In genomic region chr13:44562853-44563252, GRCh38 we compare ENCODE assay signal across 6 cellular contexts. TPM values are rescaled to one million over a fixed set of nuclear protein-coding genes. Genes with fewer than 3 reads are reported as not detected.
DNase-seq lines count a peak whose midpoint lies in the region; ATAC-seq, FAIRE-seq and TF ChIP-seq lines count a peak whose summit lies in the region.
"Not testable (repeated sequence)": the region's sequence is repeated elsewhere in the genome, so short reads cannot be mapped to it uniquely, and the experiment has no call there.

No MANE protein-coding gene starts in this region.

- ATAC-seq in K562, HepG2: not testable (repeated sequence)

- POLR2A ChIA-PET in HEK293 (lab: Yijun Ruan, JAX); K562 (lab: Yijun Ruan, JAX); HepG2 (lab: Yijun Ruan, JAX): not testable (repeated sequence)
- POLR2A ChIA-PET in H1 (lab: Charles Lee; ENCODE audit: partially characterized antibody) = interaction anchor here (1.4 to 2.1 kb wide), 2 partner anchors 10 to 16 kb away, joined by 3 to 4 read pairs; no protein-coding TSS in a partner anchor

- H3K27me3 ChIP-seq in K562 (ENCODE audit: control insufficient read depth in 2 of 2, insufficient read depth in 2 of 2, low read length in 2 of 2); H1 (replicated peaks in 1 of 4; ENCODE audit: control insufficient read depth in 3 of 4, extremely low read depth in 1 of 4, insufficient read depth in 3 of 4, low read length in 3 of 4); HepG2 (ENCODE audit: control insufficient read depth in 1 of 2, insufficient read depth in 2 of 2, low read length in 2 of 2); mesendoderm (ENCODE audit: insufficient read depth, low read length, poor library complexity); trophoblast cell (ENCODE audit: insufficient read depth, low read length): not testable (repeated sequence)

- TF ChIP-seq EP300 in K562 (IDR thresholded peaks at IDR 0.05; ENCODE audit: low read length); H1 (IDR thresholded peaks at IDR 0.05; ENCODE audit: borderline replicate concordance in 1 of 2, low read depth in 2 of 2, low read length in 2 of 2); HepG2 (IDR thresholded peaks at IDR 0.05; ENCODE audit: low read depth in 2 of 2, low read length in 2 of 2); HepG2 (CRISPR knock-in tag; IDR thresholded peaks at IDR 0.05; ENCODE audit: borderline replicate concordance): not testable (repeated sequence)

- H3K9ac ChIP-seq in K562 (ENCODE audit: insufficient read depth in 1 of 2, low read depth in 2 of 2, low read length in 2 of 2); H1 (replicated peaks in 1 of 4; ENCODE audit: extremely low read depth in 1 of 4, low read depth in 3 of 4, low read length in 3 of 4); HepG2 (ENCODE audit: insufficient read depth, low read depth, low read length); mesendoderm (ENCODE audit: low read length); trophoblast cell (ENCODE audit: low read length): not testable (repeated sequence)

- not testable (repeated sequence) for TF ChIP-seq RAD21 in K562 (CRISPR knock-in tag; conservative IDR thresholded peaks at IDR 0.05 in 1 of 2, IDR thresholded peaks at IDR 0.05 in 1 of 2); H1 (IDR thresholded peaks at IDR 0.05 in 1 of 2, conservative IDR thresholded peaks at IDR 0.05 in 1 of 2; ENCODE audit: low read depth in 2 of 2, low read length in 2 of 2); HepG2 (CRISPR knock-in tag; IDR thresholded peaks at IDR 0.05)

- not testable (repeated sequence) for H2BK15ac ChIP-seq in H1 (ENCODE audit: low read length); mesendoderm (replicated peaks; ENCODE audit: low read depth)

- not testable (repeated sequence) for H3K79me2 ChIP-seq in K562 (ENCODE audit: control insufficient read depth, insufficient read depth, low read length); HepG2 (ENCODE audit: insufficient read depth, low read length); trophoblast cell (ENCODE audit: control insufficient read depth, insufficient read depth, low read length, poor library complexity)
- H3K79me2 ChIP-seq in H1 (ENCODE audit: control insufficient read depth in 1 of 2, insufficient read depth in 2 of 2, low read length in 2 of 2) = peaks cover 0 to 100% of the 10 kb centered on the region in 2 experiments; a peak in 3 of 4 replicates
- H3K79me2 ChIP-seq in mesendoderm (ENCODE audit: control insufficient read depth, insufficient read depth, low read length) = peaks cover 30% of the 10 kb centered on the region

- not testable (repeated sequence) for BruUV-seq in K562 (replicated peaks; lab: Mats Ljungman, UMichigan)
- BruUV-seq in HepG2 (replicated peaks; lab: Mats Ljungman, UMichigan) = TSS peak; percentile 26

- not testable (repeated sequence) for H3K79me1 ChIP-seq in H1 (ENCODE audit: low read depth, low read length); mesendoderm (ENCODE audit: low read length); trophoblast cell (ENCODE audit: low read length)

- not testable (repeated sequence) for H3K4ac ChIP-seq in H1 (replicated peaks; ENCODE audit: insufficient read length, low read depth, low read length)
- peak overlapping the region; percentile 36 for H3K4ac ChIP-seq in mesendoderm (ENCODE audit: low read depth, low read length)
- H3K4ac ChIP-seq in trophoblast cell (ENCODE audit: low read depth, low read length) = peak overlapping the region; percentile 46

- H3K23me2 ChIP-seq in H1 (ENCODE audit: low read depth, low read length) = not testable (repeated sequence)

- FAIRE-seq in K562 (lab: Jason Lieb, UNC); H1 (lab: Jason Lieb, UNC); HepG2 (lab: Jason Lieb, UNC): not testable (repeated sequence)

- not testable (repeated sequence) for H3K56ac ChIP-seq in H1 (replicated peaks; ENCODE audit: insufficient read length, low read depth, low read length); mesendoderm (ENCODE audit: low read length)

- H3K9me3 ChIP-seq in HEK293 (ENCODE audit: control insufficient read depth, insufficient read depth, low read depth, low read length); K562 (replicated peaks; ENCODE audit: control insufficient read depth, insufficient read depth, low read depth, low read length); H1 (ENCODE audit: insufficient read depth in 2 of 2, low read depth in 1 of 2, low read length in 1 of 2); HepG2 (ENCODE audit: low read length); trophoblast cell (ENCODE audit: insufficient read depth, low read depth, low read length): not testable (repeated sequence)

- in situ Hi-C loops in K562 (cut with MboI); HepG2 (cut with HindIII; ENCODE audit: extremely low pct_ligation_motif_present, low pct_unique_long_range_greater_than_20kb): not testable (repeated sequence)

- not testable (repeated sequence) for H3K14ac ChIP-seq in H1 (ENCODE audit: insufficient read length); trophoblast cell (ENCODE audit: low read length)

- H3K36me3 ChIP-seq in HEK293 (ENCODE audit: control insufficient read depth in 2 of 2, insufficient read depth in 1 of 2, low read length in 2 of 2); K562 (ENCODE audit: control insufficient read depth, insufficient read depth, low read length); H1 (ENCODE audit: control insufficient read depth in 2 of 4, insufficient read depth in 4 of 4, low read length in 3 of 4); HepG2 (replicated peaks in 1 of 2; ENCODE audit: control insufficient read depth in 1 of 2, insufficient read depth in 2 of 2, low read length in 2 of 2); mesendoderm (ENCODE audit: control insufficient read depth, insufficient read depth, low read length); trophoblast cell (ENCODE audit: control insufficient read depth in 1 of 2, insufficient read depth in 2 of 2, low read length in 2 of 2): not testable (repeated sequence)

- not testable (repeated sequence) for H3K4me2 ChIP-seq in K562 (ENCODE audit: insufficient read depth, low read length); H1 (ENCODE audit: insufficient read depth in 1 of 2, low read depth in 2 of 2, low read length in 2 of 2); HepG2 (ENCODE audit: low read depth, low read length); mesendoderm (ENCODE audit: low read length); trophoblast cell (ENCODE audit: low read length)

- TF ChIP-seq CTCF in HEK293 (tag by site-specific recombination; IDR thresholded peaks at IDR 0.05); K562 (IDR thresholded peaks at IDR 0.05 in 2 of 3, conservative IDR thresholded peaks at IDR 0.05 in 1 of 3; ENCODE audit: insufficient read depth in 2 of 3, low read depth in 1 of 3, low read length in 3 of 3); H1 (IDR thresholded peaks at IDR 0.05; ENCODE audit: control extremely low read depth in 1 of 3, insufficient read depth in 1 of 3, low read depth in 1 of 3, low read length in 3 of 3); HepG2 (CRISPR knock-in tag; IDR thresholded peaks at IDR 0.05): not testable (repeated sequence)

- not testable (repeated sequence) for H4K20me1 ChIP-seq in K562 (replicated peaks; ENCODE audit: control insufficient read depth, insufficient read depth, low read length); H1 (replicated peaks in 1 of 2; ENCODE audit: control insufficient read depth in 1 of 2, insufficient read depth in 2 of 2, low read length in 2 of 2); HepG2 (ENCODE audit: insufficient read depth, low read length)

- TF ChIP-seq POLR2A in K562 (conservative IDR thresholded peaks at IDR 0.05); H1 (IDR thresholded peaks at IDR 0.05; ENCODE audit: control extremely low read depth in 1 of 2, low read depth in 2 of 2, low read length in 2 of 2); HepG2 (IDR thresholded peaks at IDR 0.05; ENCODE audit: insufficient read depth in 1 of 2, low read depth in 2 of 2, low read length in 2 of 2): not testable (repeated sequence)

- H2BK5ac ChIP-seq in H1 (ENCODE audit: low read depth, low read length); mesendoderm (ENCODE audit: low read length); trophoblast cell (ENCODE audit: low read depth, low read length, poor library complexity): not testable (repeated sequence)

- DNase-seq in K562 (ENCODE audit: extremely low read depth in 1 of 4, low spot score in 3 of 4); H1 (ENCODE audit: low read depth in 1 of 2, low spot score in 2 of 2); HepG2 (ENCODE audit: low spot score); mesendoderm; trophoblast cell: not testable (repeated sequence)

- H3K9me1 ChIP-seq in K562 (ENCODE audit: control insufficient read depth, insufficient read depth, low read length) = not testable (repeated sequence)

- 49% methylated on average over 6 of the region's 6 CpGs for WGBS in K562 (ENCODE audit: insufficient coverage, low coverage, missing lambda C conversion rate)
- WGBS in H1 (ENCODE audit: extremely low coverage in 1 of 2, insufficient coverage in 1 of 2, insufficient read length in 1 of 2, insufficient replicate concordance in 2 of 2, low coverage in 1 of 2, low lambda C conversion rate in 2 of 2, missing lambda C conversion rate in 1 of 2), 2 experiments = 90% methylated on average over 6 of the region's 6 CpGs; no CpG with 5 or more reads in 1 of the 2 experiments
- WGBS in HepG2 (ENCODE audit: low lambda C conversion rate) = 97% methylated on average over 6 of the region's 6 CpGs
- WGBS in mesendoderm (ENCODE audit: extremely low coverage, insufficient coverage, low lambda C conversion rate) = no CpG with 5 or more reads among the region's 6 CpGs
- no CpG with 5 or more reads among the region's 6 CpGs for WGBS in trophoblast cell (ENCODE audit: extremely low coverage, insufficient coverage, insufficient read length)

- intact Hi-C loops in K562 (cut with micrococcal nuclease); HepG2 (cut with micrococcal nuclease; ENCODE audit: unreplicated experiment): not testable (repeated sequence)

- H2BK20ac ChIP-seq in H1 (ENCODE audit: low read length) = not testable (repeated sequence)

- not testable (repeated sequence) for H4K8ac ChIP-seq in H1 (ENCODE audit: extremely low read depth, insufficient read depth, low read length); mesendoderm (ENCODE audit: low read depth, low read length); trophoblast cell (ENCODE audit: low read depth, low read length)

- CTCF ChIA-PET in HEK293 (lab: Yijun Ruan, JAX); K562 (lab: Yijun Ruan, JAX; ENCODE audit: low intra/inter-chr PET ratio); HepG2 (lab: Yijun Ruan, JAX; ENCODE audit: low intra/inter-chr PET ratio, low total read pairs): not testable (repeated sequence)
- CTCF ChIA-PET in H1 (lab: Charles Lee; ENCODE audit: partially characterized antibody) = interaction anchor here (1.0 to 3.5 kb wide), 2 partner anchors 11 to 21 kb away, joined by 3 to 17 read pairs; no protein-coding TSS in a partner anchor

- not testable (repeated sequence) for H4K12ac ChIP-seq in trophoblast cell (ENCODE audit: low read depth, low read length)

- not testable (repeated sequence) for H3K4me1 ChIP-seq in HEK293 (ENCODE audit: control insufficient read depth, insufficient read depth, low read length); K562 (replicated peaks in 1 of 2; ENCODE audit: control insufficient read depth in 2 of 2, insufficient read depth in 2 of 2, low read length in 2 of 2); trophoblast cell (ENCODE audit: control insufficient read depth in 1 of 2, insufficient read depth in 2 of 2, low read length in 2 of 2)
- H3K4me1 ChIP-seq in H1 (replicated peaks in 1 of 4; ENCODE audit: control insufficient read depth in 3 of 4, insufficient read depth in 4 of 4, low read length in 3 of 4) (peaks cover 0 to 10% (median 4%) of the 10 kb centered on the region in 4 experiments; a peak in 3 of 7 replicates), HepG2 (ENCODE audit: insufficient read depth, low read length) (peaks cover 21% of the 10 kb centered on the region), mesendoderm (ENCODE audit: control insufficient read depth, low read depth, low read length) (peaks cover 10% of the 10 kb centered on the region)

- H3K18ac ChIP-seq in H1 (ENCODE audit: extremely low read depth, low read length); mesendoderm (ENCODE audit: low read length); trophoblast cell (ENCODE audit: low read length): not testable (repeated sequence)

- H2AFZ ChIP-seq in K562 (ENCODE audit: low read depth, low read length); H1 (ENCODE audit: low read length); HepG2 (ENCODE audit: low read length); trophoblast cell (ENCODE audit: insufficient read depth, low read length, poor library complexity): not testable (repeated sequence)

- H4K91ac ChIP-seq in H1 (replicated peaks; ENCODE audit: insufficient read length, low read length); trophoblast cell (ENCODE audit: low read depth, low read length): not testable (repeated sequence)

- not testable (repeated sequence) for H3K23ac ChIP-seq in H1 (ENCODE audit: insufficient read length); mesendoderm (ENCODE audit: low read length); trophoblast cell (ENCODE audit: low read length)

- H3K4me3 ChIP-seq in HEK293 (ENCODE audit: low read depth, low read length); K562; H1 (ENCODE audit: extremely low read depth in 1 of 4, insufficient read depth in 2 of 4, low read depth in 3 of 4, low read length in 4 of 4); HepG2 (replicated peaks in 1 of 3; ENCODE audit: insufficient read depth in 1 of 3, low read depth in 2 of 3, low read length in 3 of 3); mesendoderm (ENCODE audit: low read length); trophoblast cell (ENCODE audit: low read depth, low read length): not testable (repeated sequence)

- not testable (repeated sequence) for H2BK12ac ChIP-seq in H1 (ENCODE audit: low read depth, low read length); trophoblast cell (ENCODE audit: low read length)

- not testable (repeated sequence) for H2AK5ac ChIP-seq in H1 (ENCODE audit: low read depth, low read length); mesendoderm (ENCODE audit: low read length); trophoblast cell (ENCODE audit: low read length)

- not testable (repeated sequence) for H3K27ac ChIP-seq in HEK293 (ENCODE audit: extremely low read depth, low read depth, low read length); K562 (ENCODE audit: extremely low read depth, low read depth, low read length); H1 (ENCODE audit: low read depth, low read length); HepG2 (ENCODE audit: extremely low read length, insufficient read depth, low read length); mesendoderm (ENCODE audit: low read depth, low read length); trophoblast cell (ENCODE audit: low read depth, low read length)

- H2BK120ac ChIP-seq in H1 (replicated peaks; ENCODE audit: low read depth, low read length); mesendoderm (ENCODE audit: low read depth, low read length); trophoblast cell (ENCODE audit: insufficient read depth, low read length, poor library complexity): not testable (repeated sequence)

- peak overlapping the region; percentile 43 for H4K5ac ChIP-seq in H1 (ENCODE audit: insufficient read length, low read depth, low read length)
- H4K5ac ChIP-seq in mesendoderm (ENCODE audit: low read length) = not testable (repeated sequence)

RNA-seq across cellular contexts. Expression of gene TSC22D1, which starts 13.3 kb away (rescaled TPM):
- total RNA-seq in K562 (2011; cell fraction: chromatin; rRNA removed; ENCODE audit: low replicate concordance) = 20.2 and 29.3 TPM in 2 replicates
- total RNA-seq in K562 (2011; cell fraction: nucleolus; rRNA removed) = 19.9 and 21.0 TPM in 2 replicates
- total RNA-seq in K562 (2011; cell fraction: nucleoplasm; rRNA removed) = 24.5 and 25.0 TPM in 2 replicates
- total RNA-seq in K562 (2014; rRNA removed) = 4.8 and 6.7 TPM in 2 replicates
- 8.4 TPM in 2 replicates for total RNA-seq in K562 (2014; rRNA removed; fragmentation: Illumina TruSeq; extraction: Trizol)
- 8.2 and 8.4 TPM in 2 replicates for total RNA-seq in K562 (2015; rRNA removed; fragmentation: Illumina TruSeq; extraction: Trizol)
- 8.5 and 9.6 TPM in 2 replicates for total RNA-seq in K562 (2021)
- polyA plus RNA-seq in K562 (2011; rRNA removed) = 14.0 and 19.8 TPM in 2 replicates
- polyA plus RNA-seq in K562 (2011; cell fraction: cytosol; rRNA removed) = 8.5 and 12.1 TPM in 2 replicates
- 10.5 and 15.4 TPM in 2 replicates for polyA plus RNA-seq in K562 (2011; cell fraction: nucleus; rRNA removed)
- polyA plus RNA-seq in K562 (2012) = 9.9 and 10.3 TPM in 2 replicates
- polyA plus RNA-seq in K562 (2014; fragmentation: Illumina TruSeq; extraction: Trizol) = 8.4 and 8.8 TPM in 2 replicates
- polyA plus RNA-seq in K562 (2014; fragmentation: Nextera tagmentation; extraction: Ambion mirVana) = 1 to 10 TPM; 2.6 to 3.0 TPM
- 7.4 and 10.4 TPM in 2 replicates for polyA plus RNA-seq in K562 (2014; rRNA removed)
- 15.7 and 18.3 TPM in 2 replicates for polyA minus RNA-seq in K562 (2011; rRNA and poly(A)+ RNA removed)
- 7.5 and 9.9 TPM in 2 replicates for polyA minus RNA-seq in K562 (2011; cell fraction: cytosol; rRNA and poly(A)+ RNA removed)
- 17.1 and 29.2 TPM in 2 replicates for polyA minus RNA-seq in K562 (2011; cell fraction: nucleus; rRNA and poly(A)+ RNA removed)
- total RNA-seq in H1 (2021; fragmentation: NEBNext Ultra II Directional; extraction: Animal tissue kit (Norgen Biotek cat#: 25700)) = 78.1 and 80.9 TPM in 2 replicates
- polyA plus RNA-seq in H1 (2011; rRNA removed) = 47.2 and 52.6 TPM in 2 replicates
- polyA plus RNA-seq in H1 (2011; cell fraction: cytosol; rRNA removed) = 66.8 TPM
- 55.7 TPM for polyA plus RNA-seq in H1 (2011; cell fraction: nucleus; rRNA removed)
- polyA plus RNA-seq in H1 (2012, experiment 1 of 2) = 47.1 to 57.8 TPM (median 54.9 TPM) in 4 replicates
- polyA plus RNA-seq in H1 (2012, experiment 2 of 2) = 17.5 TPM
- 37.7 TPM for polyA plus RNA-seq in H1 (2013, experiment 1 of 2)
- 35.6 TPM for polyA plus RNA-seq in H1 (2013, experiment 2 of 2)
- polyA minus RNA-seq in H1 (2011; rRNA and poly(A)+ RNA removed) = 114 and 121 TPM in 2 replicates
- 59.4 TPM for polyA minus RNA-seq in H1 (2011; cell fraction: cytosol; rRNA and poly(A)+ RNA removed)
- polyA minus RNA-seq in H1 (2011; cell fraction: nucleus; rRNA and poly(A)+ RNA removed) = 258 TPM
- total RNA-seq in HepG2 (2016; rRNA removed; fragmentation: Illumina TruSeq; extraction: Trizol) = 30.5 and 35.7 TPM in 2 replicates
- 11.4 and 13.9 TPM in 2 replicates for total RNA-seq in HepG2 (2016; cell fraction: cytosol; rRNA removed; fragmentation: Illumina TruSeq; extraction: Trizol; ENCODE audit: low read depth)
- total RNA-seq in HepG2 (2016; cell fraction: insoluble cytoplasmic fraction; rRNA removed; fragmentation: Illumina TruSeq; extraction: Trizol) = 28.3 and 38.2 TPM in 2 replicates
- 20.4 and 23.7 TPM in 2 replicates for total RNA-seq in HepG2 (2016; cell fraction: membrane; rRNA removed; fragmentation: Illumina TruSeq; extraction: Trizol)
- total RNA-seq in HepG2 (2016; cell fraction: nucleus; rRNA removed; fragmentation: Illumina TruSeq; extraction: Trizol) = 71.4 and 72.8 TPM in 2 replicates
- 18.4 and 19.0 TPM in 2 replicates for polyA plus RNA-seq in HepG2 (2011; rRNA removed)
- 11.7 and 19.6 TPM in 2 replicates for polyA plus RNA-seq in HepG2 (2011; cell fraction: cytosol; rRNA removed)
- 13.6 and 16.9 TPM in 2 replicates for polyA plus RNA-seq in HepG2 (2011; cell fraction: nucleus; rRNA removed)
- polyA plus RNA-seq in HepG2 (2012) = 17.7 and 20.7 TPM in 2 replicates
- 4.4 and 4.6 TPM in 2 replicates for polyA plus RNA-seq in HepG2 (2016; cell fraction: cytosol; fragmentation: Illumina TruSeq; extraction: Trizol; ENCODE audit: low read depth)
- polyA plus RNA-seq in HepG2 (2016; cell fraction: insoluble cytoplasmic fraction; fragmentation: Illumina TruSeq; extraction: Trizol; ENCODE audit: low read depth) = 29.6 and 30.4 TPM in 2 replicates
- 9.6 and 11.0 TPM in 2 replicates for polyA plus RNA-seq in HepG2 (2016; cell fraction: membrane; fragmentation: Illumina TruSeq; extraction: Trizol; ENCODE audit: low read depth)
- 60.2 and 60.7 TPM in 2 replicates for polyA plus RNA-seq in HepG2 (2016; cell fraction: nucleus; fragmentation: Illumina TruSeq; extraction: Trizol; ENCODE audit: insufficient read depth, low read depth)
- 19.1 and 97.0 TPM in 2 replicates for polyA minus RNA-seq in HepG2 (2011; rRNA and poly(A)+ RNA removed; ENCODE audit: low replicate concordance)
- 11.3 and 14.3 TPM in 2 replicates for polyA minus RNA-seq in HepG2 (2011; cell fraction: cytosol; rRNA and poly(A)+ RNA removed)
- 71.1 and 75.1 TPM in 2 replicates for polyA minus RNA-seq in HepG2 (2011; cell fraction: nucleus; rRNA and poly(A)+ RNA removed)
- 42.9 TPM for polyA plus RNA-seq in mesendoderm (2013, experiment 1 of 2)
- polyA plus RNA-seq in mesendoderm (2013, experiment 2 of 2) = 42.4 TPM
- polyA plus RNA-seq in trophoblast cell (2013) = 66.3 and 69.3 TPM in 2 replicates
